In genomic region chr15:67149859-67150824, GRCh38 we compare ENCODE assay signal across 1 cellular context.
TF ChIP-seq lines count a peak whose summit lies in the region.

No MANE protein-coding gene starts in this region.

TF ChIP-seq in GM23338, 12 proteins besides CTCF, POLR2A, EP300 and RAD21 (continued from another document):
- TF ChIP-seq ZNF462 (CRISPR knock-in tag; IDR thresholded peaks at IDR 0.05) (no peak), EZH2phosphoT487 (IDR thresholded peaks at IDR 0.05; ENCODE audit: unreplicated experiment) (no peak), POLR2AphosphoS5 (IDR thresholded peaks at IDR 0.05; ENCODE audit: low read depth) (no peak), EZH2 (IDR thresholded peaks at IDR 0.05; ENCODE audit: low read depth, unreplicated experiment) (no peak), STAT1 (IDR thresholded peaks at IDR 0.05; ENCODE audit: unreplicated experiment) (no peak), ZNF331 (CRISPR knock-in tag; IDR thresholded peaks at IDR 0.05; ENCODE audit: low read depth) (no peak)
